ENCODE assay signal across 1 cellular context in the genomic region with DNA sequence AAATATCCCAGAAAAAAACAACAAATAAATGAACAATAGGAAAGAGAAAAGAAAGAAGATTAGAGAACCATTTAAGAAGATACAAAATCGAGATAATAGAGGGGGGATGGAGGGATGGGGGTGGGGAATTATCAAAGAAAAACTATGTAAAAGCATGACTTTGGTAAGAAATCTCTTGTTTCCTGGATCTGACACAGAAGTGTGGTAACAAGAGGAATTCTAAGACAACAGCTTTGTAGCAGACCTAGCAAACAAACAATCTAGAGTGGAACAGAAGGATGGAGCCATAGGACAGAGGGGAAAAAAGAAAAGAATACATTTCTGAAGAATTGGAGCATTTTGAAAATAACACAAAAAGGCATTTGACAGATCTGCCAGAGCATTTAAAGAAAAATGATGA.
TF ChIP-seq lines count a peak whose summit lies in the region.

No MANE protein-coding gene starts in this region.

TF ChIP-seq in SK-N-SH treated with all-trans-retinoic acid at 6 μM for 48 hours, 23 proteins besides CTCF, POLR2A, EP300 and RAD21 (continued from another document):
- TF ChIP-seq, protein P1, sequence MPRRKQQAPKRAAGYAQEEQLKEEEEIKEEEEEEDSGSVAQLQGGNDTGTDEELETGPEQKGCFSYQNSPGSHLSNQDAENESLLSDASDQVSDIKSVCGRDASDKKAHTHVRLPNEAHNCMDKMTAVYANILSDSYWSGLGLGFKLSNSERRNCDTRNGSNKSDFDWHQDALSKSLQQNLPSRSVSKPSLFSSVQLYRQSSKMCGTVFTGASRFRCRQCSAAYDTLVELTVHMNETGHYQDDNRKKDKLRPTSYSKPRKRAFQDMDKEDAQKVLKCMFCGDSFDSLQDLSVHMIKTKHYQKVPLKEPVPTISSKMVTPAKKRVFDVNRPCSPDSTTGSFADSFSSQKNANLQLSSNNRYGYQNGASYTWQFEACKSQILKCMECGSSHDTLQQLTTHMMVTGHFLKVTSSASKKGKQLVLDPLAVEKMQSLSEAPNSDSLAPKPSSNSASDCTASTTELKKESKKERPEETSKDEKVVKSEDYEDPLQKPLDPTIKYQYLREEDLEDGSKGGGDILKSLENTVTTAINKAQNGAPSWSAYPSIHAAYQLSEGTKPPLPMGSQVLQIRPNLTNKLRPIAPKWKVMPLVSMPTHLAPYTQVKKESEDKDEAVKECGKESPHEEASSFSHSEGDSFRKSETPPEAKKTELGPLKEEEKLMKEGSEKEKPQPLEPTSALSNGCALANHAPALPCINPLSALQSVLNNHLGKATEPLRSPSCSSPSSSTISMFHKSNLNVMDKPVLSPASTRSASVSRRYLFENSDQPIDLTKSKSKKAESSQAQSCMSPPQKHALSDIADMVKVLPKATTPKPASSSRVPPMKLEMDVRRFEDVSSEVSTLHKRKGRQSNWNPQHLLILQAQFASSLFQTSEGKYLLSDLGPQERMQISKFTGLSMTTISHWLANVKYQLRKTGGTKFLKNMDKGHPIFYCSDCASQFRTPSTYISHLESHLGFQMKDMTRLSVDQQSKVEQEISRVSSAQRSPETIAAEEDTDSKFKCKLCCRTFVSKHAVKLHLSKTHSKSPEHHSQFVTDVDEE (CRISPR knock-in tag; IDR thresholded peaks at IDR 0.05): no peak
- no peak for TF ChIP-seq RARB (CRISPR knock-in tag; IDR thresholded peaks at IDR 0.05)
TF ChIP-seq in SK-N-SH treated with all-trans-retinoic acid at 6 μM for 48 hours: peak in this region for 0.
